35 cellular contexts compared by ENCODE assay signal in genomic region chr3:196916995-196917394, GRCh38.
"Had no signal": no experiment of that assay in that cellular context is flagged by ENCODE, and none has a peak within 500 bp of the region (broad histone marks: within the 10 kb centered on the region; RNA-seq: fewer than 3 reads in every experiment).

No MANE protein-coding gene starts in this region.

- H3K4me3 ChIP-seq: adrenal gland, body of pancreas, breast epithelium had no signal

- H3K9me3 Mint-ChIP-seq: activated CD8-positive, alpha-beta T cell treated with anti-CD3 and anti-CD28 coated beads for 36 hours; activated naive CD4-positive, alpha-beta T cell treated with anti-CD3 and anti-CD28 coated beads for 36 hours; activated naive CD4-positive, alpha-beta T cell treated with anti-CD3 and anti-CD28 coated beads, Interleukin-2, amount 50 U/mL, for 72 hours; activated T-helper 17 cell treated with anti-CD3 and anti-CD28 coated beads, Interleukin-2, amount 50 U/mL, for 72 hours; T-helper 1 cell treated with Interleukin-12 subunit alpha and Interleukin-12 subunit beta and Interleukin-4 antibody, amounts not matched to agents 30 μg/mL and 1 μg/mL, for 36 hours had no signal

- H3K27me3 Mint-ChIP-seq: activated B cell treated with CpG ODN at 0.5 μM for 24 hours; activated CD4-positive, alpha-beta memory T cell treated with anti-CD3 and anti-CD28 coated beads for 36 hours; activated CD4-positive, alpha-beta T cell treated with anti-CD3 and anti-CD28 coated beads, Interleukin-2, amount 10 ng/mL, durations not matched to agents 24 days and 14 days; activated CD8-positive, alpha-beta T cell treated with anti-CD3 and anti-CD28 coated beads for 36 hours; activated naive CD8-positive, alpha-beta T cell treated with anti-CD3 and anti-CD28 coated beads for 36 hours; activated T-helper 17 cell treated with anti-CD3 and anti-CD28 coated beads, Interleukin-2, amount 50 U/mL, for 72 hours had no signal

- H3K27me3 ChIP-seq: adrenal gland, body of pancreas, brain microvascular endothelial cell, breast epithelium had no signal

- DNase-seq: activated B cell treated with CpG ODN at 0.5 μM for 24 hours; activated CD4-positive, alpha-beta memory T cell treated with anti-CD3 and anti-CD28 coated beads for 36 hours; activated CD4-positive, alpha-beta T cell treated with anti-CD3 and anti-CD28 coated beads for 4 hours; activated CD4-positive, alpha-beta T cell treated with anti-CD3 and anti-CD28 coated beads, Interleukin-2, amount 10 ng/mL, durations not matched to agents 24 days and 14 days; activated CD4-positive, alpha-beta T cell treated with anti-CD3 and anti-CD28 coated beads, Interleukin-2, amount 50 U/mL, for 4 hours; activated CD4-positive, CD25-positive, alpha-beta regulatory T cell treated with anti-CD3 and anti-CD28 coated beads, Interleukin-2, amount 50 U/mL, for 72 hours; activated CD8-positive, alpha-beta memory T cell treated with anti-CD3 and anti-CD28 coated beads, Interleukin-2, amount 50 U/mL, for 4 hours; activated CD8-positive, alpha-beta T cell treated with anti-CD3 and anti-CD28 coated beads for 36 hours; activated effector memory CD4-positive, alpha-beta T cell treated with anti-CD3 and anti-CD28 coated beads, Interleukin-2, amount 50 U/mL, for 16 hours; activated gamma-delta T cell treated with Interleukin-2 at 50 U/mL for 16 hours; activated naive CD4-positive, alpha-beta T cell; activated naive CD4-positive, alpha-beta T cell treated with anti-CD3 and anti-CD28 coated beads for 36 hours; activated naive CD4-positive, alpha-beta T cell treated with anti-CD3 and anti-CD28 coated beads, Interleukin-2, amount 50 U/mL, for 16 hours; activated naive CD8-positive, alpha-beta T cell treated with anti-CD3 and anti-CD28 coated beads for 36 hours; activated T-cell treated with anti-CD3 and anti-CD28 coated beads for 4 hours; activated T-cell treated with anti-CD3 and anti-CD28 coated beads, Interleukin-2, amount 50 U/mL, for 1 hour; activated T-cell treated with anti-CD3 and anti-CD28 coated beads, Interleukin-2, amount 50 U/mL, for 48 hours; adrenal gland; amniotic stem cell; aorta; body of pancreas; brain microvascular endothelial cell; central memory CD4-positive, alpha-beta T cell; T-helper 1 cell; T-helper 2 cell; T-helper 9 cell had no signal

- H3K4me3 Mint-ChIP-seq: activated B cell treated with CpG ODN at 0.5 μM for 24 hours; activated CD4-positive, alpha-beta memory T cell treated with anti-CD3 and anti-CD28 coated beads for 36 hours; activated CD4-positive, alpha-beta T cell treated with anti-CD3 and anti-CD28 coated beads, Interleukin-2, amount 10 ng/mL, durations not matched to agents 24 days and 14 days; activated CD8-positive, alpha-beta T cell treated with anti-CD3 and anti-CD28 coated beads for 36 hours; activated naive CD4-positive, alpha-beta T cell treated with anti-CD3 and anti-CD28 coated beads for 36 hours; activated naive CD8-positive, alpha-beta T cell treated with anti-CD3 and anti-CD28 coated beads for 36 hours; activated T-helper 1 cell treated with anti-CD3 and anti-CD28 coated beads, Interleukin-12 subunit alpha, Interleukin-12 subunit beta, Interleukin-2, Interleukin-4 antibody, amounts not matched to agents 30 ng/mL and 10 ng/mL and 1 ng/mL, durations not matched to agents 14 hours and 24 hours and 36 hours; activated T-helper 17 cell treated with anti-CD3 and anti-CD28 coated beads, Interleukin-2, amount 50 U/mL, for 72 hours; T-helper 1 cell treated with Interleukin-12 subunit alpha and Interleukin-12 subunit beta and Interleukin-4 antibody, amounts not matched to agents 30 μg/mL and 1 μg/mL, for 36 hours; T-helper 2 cell treated with Interferon-gamma antibody and Interleukin-4, amounts not matched to agents 5 μg/mL and 100 μg/mL, for 36 hours had no signal

- H3K27ac Mint-ChIP-seq: activated B cell treated with CpG ODN at 0.5 μM for 24 hours; activated CD4-positive, alpha-beta memory T cell treated with anti-CD3 and anti-CD28 coated beads for 36 hours; activated CD4-positive, alpha-beta T cell treated with anti-CD3 and anti-CD28 coated beads, Interleukin-2, amount 10 ng/mL, durations not matched to agents 24 days and 14 days; activated CD8-positive, alpha-beta T cell treated with anti-CD3 and anti-CD28 coated beads for 36 hours; activated naive CD4-positive, alpha-beta T cell treated with anti-CD3 and anti-CD28 coated beads for 36 hours; activated naive CD4-positive, alpha-beta T cell treated with anti-CD3 and anti-CD28 coated beads, Interleukin-2, amount 50 U/mL, for 72 hours; activated naive CD8-positive, alpha-beta T cell treated with anti-CD3 and anti-CD28 coated beads for 36 hours; activated T-helper 1 cell treated with anti-CD3 and anti-CD28 coated beads, Interleukin-12 subunit alpha, Interleukin-12 subunit beta, Interleukin-2, Interleukin-4 antibody, amounts not matched to agents 30 ng/mL and 10 ng/mL and 1 ng/mL, durations not matched to agents 14 hours and 24 hours and 36 hours; activated T-helper 17 cell treated with anti-CD3 and anti-CD28 coated beads, Interleukin-2, amount 50 U/mL, for 72 hours; T-helper 1 cell treated with Interleukin-12 subunit alpha and Interleukin-12 subunit beta and Interleukin-4 antibody, amounts not matched to agents 30 μg/mL and 1 μg/mL, for 36 hours; T-helper 2 cell treated with Interferon-gamma antibody and Interleukin-4, amounts not matched to agents 5 μg/mL and 100 μg/mL, for 36 hours had no signal

- H3K4me1 Mint-ChIP-seq: activated naive CD8-positive, alpha-beta T cell treated with anti-CD3 and anti-CD28 coated beads for 36 hours; activated T-helper 17 cell treated with anti-CD3 and anti-CD28 coated beads, Interleukin-2, amount 50 U/mL, for 72 hours had no signal

- H3K36me3 ChIP-seq: breast epithelium had no signal

- H3K9me3 ChIP-seq: adrenal gland, body of pancreas, breast epithelium had no signal

- ATAC-seq: activated CD8-positive, alpha-beta T cell treated with anti-CD3 and anti-CD28 coated beads for 36 hours; activated naive CD4-positive, alpha-beta T cell treated with anti-CD3 and anti-CD28 coated beads, Interleukin-2, amount 50 U/mL, for 72 hours; activated T-helper 17 cell treated with anti-CD3 and anti-CD28 coated beads, Interleukin-2, amount 50 U/mL, for 72 hours; body of pancreas had no signal

- FAIRE-seq: astrocyte, TTC549 had no signal

- H3K4me1 ChIP-seq: adrenal gland, body of pancreas, breast epithelium had no signal

- H3K27ac ChIP-seq: adrenal gland, body of pancreas, brain microvascular endothelial cell, breast epithelium, VCaP had no signal
